34 cellular contexts compared by ENCODE assay signal in genomic region chr4:133638702-133639101, GRCh38.
"Had no signal": no experiment of that assay in that cellular context is flagged by ENCODE, and none has a peak within 500 bp of the region (broad histone marks: within the 10 kb centered on the region; RNA-seq: fewer than 3 reads in every experiment).

No MANE protein-coding gene starts in this region.

- ATAC-seq: activated CD8-positive, alpha-beta memory T cell treated with anti-CD3 and anti-CD28 coated beads, Interleukin-2, amount 10 ng/mL, durations not matched to agents 7 days and 5 days had no signal

- H3K27me3 ChIP-seq: brain microvascular endothelial cell, MG63 had no signal

- DNase-seq: activated CD4-positive, alpha-beta memory T cell treated with anti-CD3 and anti-CD28 coated beads, Interleukin-2, amount 10 ng/mL, durations not matched to agents 7 days and 5 days; activated CD4-positive, alpha-beta T cell treated with anti-CD3 and anti-CD28 coated beads for 1 hour; activated CD4-positive, alpha-beta T cell treated with anti-CD3 and anti-CD28 coated beads for 48 hours; activated CD4-positive, CD25-positive, alpha-beta regulatory T cell; activated CD8-positive, alpha-beta memory T cell treated with anti-CD3 and anti-CD28 coated beads for 24 hours; activated CD8-positive, alpha-beta memory T cell treated with anti-CD3 and anti-CD28 coated beads, Interleukin-2, amount 10 ng/mL, durations not matched to agents 7 days and 5 days; activated CD8-positive, alpha-beta memory T cell treated with anti-CD3 and anti-CD28 coated beads, Interleukin-2, amount 50 U/mL, for 48 hours; activated effector memory CD4-positive, alpha-beta T cell treated with Interleukin-2 at 50 U/mL for 16 hours; activated naive CD4-positive, alpha-beta T cell treated with anti-CD3 and anti-CD28 coated beads, Interleukin-2, amount 10 ng/mL, durations not matched to agents 7 days and 5 days; activated T-cell treated with anti-CD3 and anti-CD28 coated beads, Interleukin-2, amount 50 U/mL, for 48 hours; amniotic stem cell; aorta; brain microvascular endothelial cell; central memory CD4-positive, alpha-beta T cell; Karpas-422; KBM-7; MG63; NCI-H1048; NCI-H1105 treated with DMSO at 0.1 percent for 48 hours; NCI-H1436; NCI-H1694; NCI-H1930; NCI-H2081 treated with DMSO at 0.1 percent for 48 hours; NCI-H2171; NCI-H2227 treated with DMSO at 0.1 percent for 48 hours; NCI-H446; NCI-H510A treated with DMSO at 0.1 percent for 48 hours; NCI-H526 treated with DMSO at 0.1 percent for 48 hours; Right ventricle myocardium superior; SW 1271; T1000; WERI-Rb-1 had no signal

- H3K4me3 Mint-ChIP-seq: activated CD4-positive, alpha-beta memory T cell treated with anti-CD3 and anti-CD28 coated beads, Interleukin-2, amount 10 ng/mL, durations not matched to agents 7 days and 5 days; activated CD8-positive, alpha-beta memory T cell treated with anti-CD3 and anti-CD28 coated beads, Interleukin-2, amount 10 ng/mL, durations not matched to agents 7 days and 5 days; activated naive CD4-positive, alpha-beta T cell treated with anti-CD3 and anti-CD28 coated beads, Interleukin-2, amount 10 ng/mL, durations not matched to agents 7 days and 5 days; activated naive CD8-positive, alpha-beta T cell; IgD-negative memory B cell had no signal

- H3K27ac Mint-ChIP-seq: activated CD4-positive, alpha-beta memory T cell treated with anti-CD3 and anti-CD28 coated beads, Interleukin-2, amount 10 ng/mL, durations not matched to agents 7 days and 5 days; activated CD8-positive, alpha-beta memory T cell treated with anti-CD3 and anti-CD28 coated beads, Interleukin-2, amount 10 ng/mL, durations not matched to agents 7 days and 5 days; activated naive CD4-positive, alpha-beta T cell treated with anti-CD3 and anti-CD28 coated beads, Interleukin-2, amount 10 ng/mL, durations not matched to agents 7 days and 5 days; activated naive CD8-positive, alpha-beta T cell; IgD-negative memory B cell had no signal

- H3K9me3 ChIP-seq: MG63 had no signal

- H3K4me3 ChIP-seq: MG63 had no signal

- H3K36me3 ChIP-seq: brain microvascular endothelial cell, MG63, WERI-Rb-1 had no signal

- H3K4me1 Mint-ChIP-seq: activated CD4-positive, alpha-beta memory T cell treated with anti-CD3 and anti-CD28 coated beads, Interleukin-2, amount 10 ng/mL, durations not matched to agents 7 days and 5 days; activated CD8-positive, alpha-beta memory T cell treated with anti-CD3 and anti-CD28 coated beads, Interleukin-2, amount 10 ng/mL, durations not matched to agents 7 days and 5 days; activated naive CD4-positive, alpha-beta T cell treated with anti-CD3 and anti-CD28 coated beads, Interleukin-2, amount 10 ng/mL, durations not matched to agents 7 days and 5 days; IgD-negative memory B cell had no signal

- H3K27me3 Mint-ChIP-seq: activated CD4-positive, alpha-beta memory T cell treated with anti-CD3 and anti-CD28 coated beads, Interleukin-2, amount 10 ng/mL, durations not matched to agents 7 days and 5 days; activated CD8-positive, alpha-beta memory T cell treated with anti-CD3 and anti-CD28 coated beads, Interleukin-2, amount 10 ng/mL, durations not matched to agents 7 days and 5 days; activated naive CD4-positive, alpha-beta T cell treated with anti-CD3 and anti-CD28 coated beads, Interleukin-2, amount 10 ng/mL, durations not matched to agents 7 days and 5 days; activated naive CD8-positive, alpha-beta T cell; IgD-negative memory B cell had no signal

- H3K27ac ChIP-seq: brain microvascular endothelial cell, WERI-Rb-1 had no signal

- H3K36me3 Mint-ChIP-seq: activated CD8-positive, alpha-beta memory T cell treated with anti-CD3 and anti-CD28 coated beads, Interleukin-2, amount 10 ng/mL, durations not matched to agents 7 days and 5 days; activated naive CD4-positive, alpha-beta T cell treated with anti-CD3 and anti-CD28 coated beads, Interleukin-2, amount 10 ng/mL, durations not matched to agents 7 days and 5 days; activated naive CD8-positive, alpha-beta T cell; IgD-negative memory B cell had no signal

- H3K9me3 Mint-ChIP-seq: activated CD4-positive, alpha-beta memory T cell treated with anti-CD3 and anti-CD28 coated beads, Interleukin-2, amount 10 ng/mL, durations not matched to agents 7 days and 5 days; activated naive CD4-positive, alpha-beta T cell treated with anti-CD3 and anti-CD28 coated beads, Interleukin-2, amount 10 ng/mL, durations not matched to agents 7 days and 5 days had no signal
